ENCODE assay signal across 7 cellular contexts in genomic region chr1:146282807-146283526, GRCh38. TPM values are rescaled to one million over a fixed set of nuclear protein-coding genes. Genes with fewer than 3 reads are reported as not detected.
DNase-seq lines count a peak whose midpoint lies in the region; ATAC-seq and TF ChIP-seq lines count a peak whose summit lies in the region.
"Not testable (repeated sequence)": the region's sequence is repeated elsewhere in the genome, so short reads cannot be mapped to it uniquely, and the experiment has no call there.

No MANE protein-coding gene starts in this region.

- H3K9me3 Mint-ChIP-seq in activated CD8-positive, alpha-beta T cell treated with anti-CD3 and anti-CD28 coated beads for 36 hours = not testable (repeated sequence)

- H3K27me3 Mint-ChIP-seq in activated CD8-positive, alpha-beta T cell treated with anti-CD3 and anti-CD28 coated beads for 36 hours = not testable (repeated sequence)

- not testable (repeated sequence) for DNase-seq in activated CD8-positive, alpha-beta T cell treated with anti-CD3 and anti-CD28 coated beads for 36 hours; mucosa of descending colon

- not testable (repeated sequence) for H3K4me3 ChIP-seq in mucosa of descending colon

- intact Hi-C loops in activated CD8-positive, alpha-beta T cell treated with anti-CD3 and anti-CD28 coated beads for 36 hours (cut with micrococcal nuclease); mucosa of descending colon (cut with DNase I, micrococcal nuclease): not testable (repeated sequence)

- not testable (repeated sequence) for TF ChIP-seq CTCF in activated CD8-positive, alpha-beta T cell treated with anti-CD3 and anti-CD28 coated beads for 36 hours (IDR thresholded peaks at IDR 0.05); mucosa of descending colon (IDR thresholded peaks at IDR 0.05)

- H3K9me3 ChIP-seq in mucosa of descending colon = not testable (repeated sequence)

- H3K4me1 Mint-ChIP-seq in activated CD8-positive, alpha-beta T cell treated with anti-CD3 and anti-CD28 coated beads for 36 hours (ENCODE audit: low read depth) = not testable (repeated sequence)

- H3K4me3 Mint-ChIP-seq in activated CD8-positive, alpha-beta T cell treated with anti-CD3 and anti-CD28 coated beads for 36 hours = not testable (repeated sequence)

- not testable (repeated sequence) for H3K27ac Mint-ChIP-seq in activated CD8-positive, alpha-beta T cell treated with anti-CD3 and anti-CD28 coated beads for 36 hours

- ATAC-seq in GM18907 (IDR thresholded peaks at IDR 0.05; ENCODE audit: unreplicated experiment) = peak; percentile 77
- ATAC-seq in GM19468 (IDR thresholded peaks at IDR 0.05; ENCODE audit: extremely low read depth, unreplicated experiment) = peak; percentile 31
- peak; percentile 60 for ATAC-seq in GM21825 (IDR thresholded peaks at IDR 0.05; ENCODE audit: unreplicated experiment)
- ATAC-seq in HG02973 (IDR thresholded peaks at IDR 0.05; ENCODE audit: unreplicated experiment) = peak; percentile 56
- ATAC-seq in HG03432 (IDR thresholded peaks at IDR 0.05; ENCODE audit: unreplicated experiment) = peak; percentile 76
- ATAC-seq in activated CD8-positive, alpha-beta T cell treated with anti-CD3 and anti-CD28 coated beads for 36 hours = peak; percentile 78
- ATAC-seq in mucosa of descending colon = peak; percentile 57

- POLR2A ChIA-PET in activated CD8-positive, alpha-beta T cell treated with anti-CD3 and anti-CD28 coated beads for 36 hours (lab: Charles Lee) = not testable (repeated sequence)

- not testable (repeated sequence) for H3K36me3 ChIP-seq in mucosa of descending colon (ENCODE audit: low read depth)

- CTCF ChIA-PET in activated CD8-positive, alpha-beta T cell treated with anti-CD3 and anti-CD28 coated beads for 36 hours (lab: Charles Lee) = not testable (repeated sequence)

- not testable (repeated sequence) for H3K36me3 Mint-ChIP-seq in activated CD8-positive, alpha-beta T cell treated with anti-CD3 and anti-CD28 coated beads for 36 hours (ENCODE audit: low read depth)

- H3K4me1 ChIP-seq in mucosa of descending colon (ENCODE audit: low read depth) = not testable (repeated sequence)

RNA-seq across cellular contexts. Expression of gene NOTCH2NLA, which starts 54.1 kb away (rescaled TPM):
- 10 to 100 TPM; 19.2 to 21.9 TPM for total RNA-seq in activated CD8-positive, alpha-beta T cell treated with anti-CD3 and anti-CD28 coated beads for 36 hours
- 10 to 100 TPM; 35.6 to 42.0 (median 41.5) TPM for total RNA-seq in mucosa of descending colon
